In the genomic region with DNA sequence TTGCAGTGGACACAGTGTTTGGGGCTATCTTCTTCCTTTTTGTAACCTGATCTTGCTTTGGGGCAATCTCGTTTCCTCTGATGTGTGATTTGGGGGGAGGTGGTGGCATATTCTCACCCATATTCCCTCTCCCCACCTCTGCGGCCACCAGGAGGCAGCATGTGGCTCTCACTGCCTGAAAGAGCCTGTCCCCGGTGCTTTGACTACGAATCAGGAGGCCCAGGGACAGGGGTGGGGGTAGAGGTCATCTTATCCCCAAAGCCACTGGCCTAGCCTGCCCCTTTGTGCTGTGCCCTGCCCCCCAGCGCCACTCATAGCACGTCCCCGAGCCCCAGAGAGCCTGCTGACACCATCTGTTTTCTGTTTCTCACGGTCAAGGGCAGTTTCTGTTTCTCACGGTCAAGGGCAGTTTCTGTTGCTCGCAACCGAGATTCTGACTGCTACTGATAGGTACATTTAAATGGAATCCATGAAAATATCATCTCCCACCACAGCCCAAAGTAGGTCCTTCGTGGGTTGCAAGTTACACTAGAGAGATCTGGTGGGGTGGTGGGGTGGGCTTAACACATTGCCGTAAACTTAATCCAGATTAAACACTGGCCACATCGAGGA, we compare ENCODE assay signal across 8 cellular contexts. TPM values are rescaled to one million over a fixed set of nuclear protein-coding genes. Genes with fewer than 3 reads are reported as not detected.
DNase-seq lines count a peak whose midpoint lies in the region; ATAC-seq lines count a peak whose summit lies in the region.

No MANE protein-coding gene starts in this region.

- ATAC-seq in HG02588 (IDR thresholded peaks at IDR 0.05; ENCODE audit: unreplicated experiment) (peak; percentile 82), GM21723 (IDR thresholded peaks at IDR 0.05; ENCODE audit: unreplicated experiment) (no peak)

- DNase-seq in EL, result peak; percentile 37
- DNase-seq in RPMI7951 (ENCODE audit: low read depth), result peak; percentile 54
- DNase-seq in activated naive CD4-positive, alpha-beta T cell treated with anti-CD3 and anti-CD28 coated beads, Interleukin-2, amount 50 U/mL, for 16 hours, result peak; percentile 35
- peak; percentile 60 for DNase-seq in iPS DF 19.7 (ENCODE audit: low read depth, low spot score)
- peak; percentile 37 for DNase-seq in stimulated activated CD4-positive, alpha-beta T cell treated with anti-CD3 and anti-CD28 coated beads, Interleukin-1b, Interleukin-23, amount 100 ng/mL, for 48 hours
- no peak for DNase-seq in NCI-H1417 treated with DMSO at 0.1 percent for 48 hours (lab: John Stamatoyannopoulos, UW)

RNA-seq across cellular contexts. Expression of a gene that starts 28.2 kb away (rescaled TPM):
- 27.8 and 30.2 TPM in 2 replicates for total RNA-seq in RPMI7951 (2014; rRNA removed; shearing (Covaris generic))

RNA-seq across cellular contexts. Expression of a gene that starts 37.5 kb away (rescaled TPM):
- not detected in 2 replicates for total RNA-seq in RPMI7951 (2014; rRNA removed; shearing (Covaris generic))
